32 cellular contexts compared by ENCODE assay signal in the genomic region with DNA sequence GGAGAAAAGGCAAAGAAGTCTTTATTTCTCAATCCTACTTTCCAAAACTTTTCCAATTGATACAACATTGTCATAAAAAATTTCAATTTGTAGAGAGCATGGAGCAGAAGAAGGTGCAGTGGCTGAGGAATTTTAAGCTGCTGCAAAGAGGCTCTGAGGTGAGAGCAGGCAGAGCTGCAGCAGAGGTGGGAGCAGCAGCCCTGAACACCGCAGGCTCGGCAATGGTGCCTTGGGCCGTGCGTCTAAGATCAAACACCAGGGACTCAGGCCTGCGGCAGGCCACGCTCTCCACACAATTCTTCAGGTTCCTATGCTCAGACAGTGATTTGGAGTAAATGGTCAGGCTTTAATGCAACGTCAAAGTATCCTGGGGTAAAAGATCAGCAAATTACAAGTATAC.
"Had no signal": no experiment of that assay in that cellular context is flagged by ENCODE, and none has a peak within 500 bp of the region (broad histone marks: within the 10 kb centered on the region; RNA-seq: fewer than 3 reads in every experiment).

No MANE protein-coding gene starts in this region.

- H3K36me3 ChIP-seq: esophagus squamous epithelium, heart right ventricle, left lung, ovary, sigmoid colon, tibial nerve, upper lobe of right lung, uterus had no signal

- H3K4me3 Mint-ChIP-seq: immature natural killer cell; naive thymus-derived CD4-positive, alpha-beta T cell; nephron progenitor cell; stimulated activated effector memory CD8-positive, alpha-beta T cell treated with anti-CD3 and anti-CD28 coated beads, Interleukin-12 subunit alpha, Interleukin-12 subunit beta, amount 100 ng/mL, for 72 hours had no signal

- DNase-seq: dermis blood vessel endothelial cell; effector memory CD4-positive, alpha-beta T cell; erythroblast; esophagus squamous epithelium; foreskin melanocyte; glutamatergic neuron; heart right ventricle; hypothalamus; immature natural killer cell; left lung; mesenchymal stem cell; midbrain; naive thymus-derived CD4-positive, alpha-beta T cell; nephron progenitor cell; occipital lobe; ovary; posterior cingulate gyrus; psoas muscle; right cardiac atrium; sigmoid colon; stimulated activated CD4-positive, alpha-beta T cell treated with anti-CD3 and anti-CD28 coated beads, Interleukin-2, amount 100 ng/mL, for 24 hours; stimulated activated CD4-positive, alpha-beta T cell treated with anti-CD3 and anti-CD28 coated beads, Interleukin-4, amount 100 ng/mL, for 24 hours; stimulated activated naive CD4-positive, alpha-beta T cell treated with Interleukin-2 at 50 U/mL for 16 hours; substantia nigra; testis; upper lobe of right lung; uterus had no signal

- H3K36me3 Mint-ChIP-seq: immature natural killer cell; stimulated activated effector memory CD8-positive, alpha-beta T cell treated with anti-CD3 and anti-CD28 coated beads, Interleukin-12 subunit alpha, Interleukin-12 subunit beta, amount 100 ng/mL, for 72 hours had no signal

- FAIRE-seq: endometrium, keratinocyte had no signal

- H3K27ac Mint-ChIP-seq: immature natural killer cell; naive thymus-derived CD4-positive, alpha-beta T cell; nephron progenitor cell; stimulated activated effector memory CD8-positive, alpha-beta T cell treated with anti-CD3 and anti-CD28 coated beads, Interleukin-12 subunit alpha, Interleukin-12 subunit beta, amount 100 ng/mL, for 72 hours had no signal

- ATAC-seq: heart right ventricle; left lung; naive thymus-derived CD4-positive, alpha-beta T cell; psoas muscle; right cardiac atrium; stimulated activated effector memory CD8-positive, alpha-beta T cell treated with anti-CD3 and anti-CD28 coated beads, Interleukin-12 subunit alpha, Interleukin-12 subunit beta, amount 100 ng/mL, for 72 hours; upper lobe of right lung had no signal

- H3K27ac ChIP-seq: coronary artery, esophagus squamous epithelium, heart right ventricle, left lung, psoas muscle, sigmoid colon, testis, tibial nerve, upper lobe of right lung, uterus had no signal

- H3K27me3 ChIP-seq: esophagus squamous epithelium, heart right ventricle, left lung, ovary, sigmoid colon, testis, tibial nerve, upper lobe of right lung, uterus had no signal

- H3K4me3 ChIP-seq: coronary artery, esophagus squamous epithelium, heart right ventricle, left lung, ovary, psoas muscle, sigmoid colon, testis, tibial nerve, upper lobe of right lung, uterus had no signal

- H3K9me3 Mint-ChIP-seq: stimulated activated effector memory CD8-positive, alpha-beta T cell treated with anti-CD3 and anti-CD28 coated beads, Interleukin-12 subunit alpha, Interleukin-12 subunit beta, amount 100 ng/mL, for 72 hours had no signal

- H3K27me3 Mint-ChIP-seq: naive thymus-derived CD4-positive, alpha-beta T cell had no signal

- H3K9me3 ChIP-seq: esophagus squamous epithelium, left lung, ovary, sigmoid colon, testis, tibial nerve, upper lobe of right lung had no signal
